ENCODE assay signal across 8 cellular contexts in the genomic region with DNA sequence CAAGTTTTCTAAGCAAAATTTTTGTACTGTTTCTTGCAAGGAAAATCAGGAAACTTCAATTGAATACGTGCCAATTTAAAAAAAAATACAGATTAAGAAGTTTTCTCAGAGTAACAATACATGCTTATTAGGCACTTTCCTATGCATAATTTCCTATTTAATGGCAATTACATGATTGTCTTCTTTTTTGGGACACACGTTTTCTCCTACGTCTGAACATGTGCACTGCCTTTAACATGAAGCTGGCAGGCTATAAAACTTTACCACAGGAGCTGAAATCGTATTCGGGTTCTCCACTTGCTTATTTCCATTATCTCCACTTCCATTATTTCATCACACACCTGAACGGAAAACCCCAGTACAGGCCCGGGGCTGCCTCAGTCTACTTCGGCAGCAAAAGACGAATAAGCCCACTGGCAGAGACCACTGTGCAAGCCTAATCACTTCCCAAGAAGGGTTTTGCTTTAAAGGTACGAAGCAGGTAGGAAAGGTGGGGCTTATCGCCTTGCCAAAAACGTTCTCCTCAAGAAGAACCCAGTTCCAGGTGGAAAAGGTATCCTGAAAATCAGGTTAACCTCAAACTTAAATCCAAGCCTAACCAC. TPM values are rescaled to one million over a fixed set of nuclear protein-coding genes. Genes with fewer than 3 reads are reported as not detected.
DNase-seq lines count a peak whose midpoint lies in the region; TF ChIP-seq lines count a peak whose summit lies in the region.

No MANE protein-coding gene starts in this region.

- peak overlapping the region; percentile 95 for H3K4me2 ChIP-seq in SU-DHL-6 (ENCODE audit: low read depth, low read length, poor library complexity, severe bottlenecking)
- H3K4me2 ChIP-seq in skeletal muscle satellite cell (ENCODE audit: low read length): peak overlapping the region; percentile 90

- intact Hi-C loops in left ventricle myocardium inferior (cut with micrococcal nuclease): no loop called here
- intact Hi-C loops in posterior vena cava (cut with DNase I): loop anchor here in 1 of 2 donors (10.0 kb wide), 1 partner anchor 1809 kb away; no protein-coding TSS in a partner anchor

- H3K79me2 ChIP-seq in SU-DHL-6 (ENCODE audit: insufficient read depth, low read length): peaks cover 47% of the 10 kb centered on the region

- H3K36me3 ChIP-seq in SU-DHL-6 (ENCODE audit: low read length) (no peaks in the 10 kb centered on the region; the same call in 1 of the 2 replicates), left ventricle myocardium inferior (peaks cover 18% of the 10 kb centered on the region), skeletal muscle satellite cell (ENCODE audit: insufficient read depth, low read length) (peaks cover 11% of the 10 kb centered on the region)

- no peaks in the 10 kb centered on the region for H3K9me3 Mint-ChIP-seq in T-helper 1 cell treated with Interleukin-12 subunit alpha and Interleukin-12 subunit beta and Interleukin-4 antibody, amounts not matched to agents 30 μg/mL and 1 μg/mL, for 36 hours

- no peak overlapping the region for H3K4me3 Mint-ChIP-seq in T-helper 1 cell treated with Interleukin-12 subunit alpha and Interleukin-12 subunit beta and Interleukin-4 antibody, amounts not matched to agents 30 μg/mL and 1 μg/mL, for 36 hours

- H3K9me2 ChIP-seq in SU-DHL-6 (replicated peaks; ENCODE audit: insufficient read depth, low read length): no peaks in the 10 kb centered on the region

- no peaks in the 10 kb centered on the region for H3K27me3 ChIP-seq in SU-DHL-6 (ENCODE audit: low read length)
- no peaks in the 10 kb centered on the region for H3K27me3 ChIP-seq in left ventricle myocardium inferior (ENCODE audit: low read depth)
- no peaks in the 10 kb centered on the region for H3K27me3 ChIP-seq in skeletal muscle satellite cell (ENCODE audit: control insufficient read depth, insufficient read depth, low read length)

- H3K36me3 Mint-ChIP-seq in T-helper 1 cell treated with Interleukin-12 subunit alpha and Interleukin-12 subunit beta and Interleukin-4 antibody, amounts not matched to agents 30 μg/mL and 1 μg/mL, for 36 hours (ENCODE audit: low read depth): peaks cover 22% of the 10 kb centered on the region

- no peaks in the 10 kb centered on the region for H3K27me3 Mint-ChIP-seq in T-helper 1 cell treated with Interleukin-12 subunit alpha and Interleukin-12 subunit beta and Interleukin-4 antibody, amounts not matched to agents 30 μg/mL and 1 μg/mL, for 36 hours (ENCODE audit: low read depth)

- H3K4me1 Mint-ChIP-seq in T-helper 1 cell treated with Interleukin-12 subunit alpha and Interleukin-12 subunit beta and Interleukin-4 antibody, amounts not matched to agents 30 μg/mL and 1 μg/mL, for 36 hours (ENCODE audit: low read depth): peaks cover 30% of the 10 kb centered on the region

- no peaks in the 10 kb centered on the region for H3F3A ChIP-seq in SU-DHL-6 (ENCODE audit: insufficient read depth)

- peak overlapping the region; percentile 93 for H2AFZ ChIP-seq in SU-DHL-6 (ENCODE audit: low read depth, low read length, severe bottlenecking)

- H3K9me3 ChIP-seq in SU-DHL-6 (ENCODE audit: insufficient read depth, low read length) (no peaks in the 10 kb centered on the region), left ventricle myocardium inferior (replicated peaks) (no peaks in the 10 kb centered on the region), skeletal muscle satellite cell (replicated peaks; ENCODE audit: low read length) (no peaks in the 10 kb centered on the region)

- no peaks in the 10 kb centered on the region for H4K20me1 ChIP-seq in SU-DHL-6 (ENCODE audit: low read depth, low read length)

- H3K27ac Mint-ChIP-seq in T-helper 1 cell treated with Interleukin-12 subunit alpha and Interleukin-12 subunit beta and Interleukin-4 antibody, amounts not matched to agents 30 μg/mL and 1 μg/mL, for 36 hours: peak overlapping the region; percentile 98

- H3K4me1 ChIP-seq in left ventricle myocardium inferior (peaks cover 68% of the 10 kb centered on the region), skeletal muscle satellite cell (ENCODE audit: control insufficient read depth, insufficient read depth, low read length) (peaks cover 29% of the 10 kb centered on the region)

- H3K9ac ChIP-seq in SU-DHL-6 (ENCODE audit: low read length): peak overlapping the region; percentile 83
- peak overlapping the region; percentile 92 for H3K9ac ChIP-seq in skeletal muscle satellite cell (ENCODE audit: low read depth, low read length)

- peak overlapping the region; percentile 91 for H3K4me3 ChIP-seq in SU-DHL-6 (ENCODE audit: insufficient read depth, low read length, poor library complexity, severe bottlenecking)
- H3K4me3 ChIP-seq in left ventricle myocardium inferior: peak overlapping the region; percentile 89
- peak overlapping the region; percentile 90 for H3K4me3 ChIP-seq in skeletal muscle satellite cell (ENCODE audit: low read length)

- TF ChIP-seq CTCF in SU-DHL-6 (IDR thresholded peaks at IDR 0.05; ENCODE audit: insufficient read depth, low read length, poor library complexity, severe bottlenecking) (no peak), left ventricle myocardium inferior (IDR thresholded peaks at IDR 0.05; ENCODE audit: borderline replicate concordance) (no peak)

- DNase-seq in T-helper 1 cell (no peak), left ventricle myocardium inferior (no peak), NCI-H1048 (lab: John Stamatoyannopoulos, UW) (no peak), NCI-H2171 treated with DMSO at 0.1 percent for 48 hours (lab: John Stamatoyannopoulos, UW) (no peak), posterior vena cava (ENCODE audit: low spot score) (no peak)

- peak overlapping the region; percentile 93 for H3K27ac ChIP-seq in SU-DHL-6 (ENCODE audit: low read depth, low read length)
- peak overlapping the region; percentile 97 for H3K27ac ChIP-seq in left ventricle myocardium inferior (replicated peaks)

RNA-seq across cellular contexts. Expression of gene RCHY1, which starts 0.6 kb away (rescaled TPM):
- total RNA-seq in left ventricle myocardium inferior: 42.6 TPM
- total RNA-seq in skeletal muscle satellite cell (2012; rRNA removed): 22.3 and 26.0 TPM in 2 replicates
- total RNA-seq in posterior vena cava: 10 to 100 TPM; 30.6 to 31.9 TPM

RNA-seq across cellular contexts. Expression of gene THAP6, which starts 0.6 kb away (rescaled TPM):
- total RNA-seq in left ventricle myocardium inferior: 22.8 TPM
- 12.7 and 17.5 TPM in 2 replicates for total RNA-seq in skeletal muscle satellite cell (2012; rRNA removed)
- total RNA-seq in posterior vena cava: 10 to 100 TPM; 15.7 to 19.9 TPM

RNA-seq across cellular contexts. Expression of gene ODAPH, which starts 42.2 kb away (rescaled TPM):
- total RNA-seq in left ventricle myocardium inferior: not detected
- not detected in 2 replicates for total RNA-seq in skeletal muscle satellite cell (2012; rRNA removed)
- total RNA-seq in posterior vena cava: not detected
